ENCODE assay signal across 17 cellular contexts in the genomic region with DNA sequence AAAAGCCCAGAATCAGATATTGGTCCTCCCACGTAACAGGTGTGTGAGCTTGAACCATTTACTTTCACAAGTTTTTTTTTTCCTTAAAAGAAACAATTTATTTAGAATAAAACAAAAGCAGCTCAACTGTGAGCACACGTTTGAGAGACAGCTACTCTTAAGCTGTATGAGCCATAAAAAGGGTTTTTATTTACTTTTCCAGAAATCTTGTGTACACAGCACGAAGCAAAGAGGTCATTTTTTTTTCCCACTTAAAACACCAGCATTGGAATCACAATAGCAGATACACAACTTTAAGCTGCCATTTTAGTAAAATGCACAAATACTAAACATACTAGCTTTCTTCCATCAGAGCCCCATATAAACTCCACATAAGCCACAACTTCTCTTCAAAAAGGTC.
"Had no signal": no experiment of that assay in that cellular context is flagged by ENCODE, and none has a peak within 500 bp of the region (broad histone marks: within the 10 kb centered on the region; RNA-seq: fewer than 3 reads in every experiment).

No MANE protein-coding gene starts in this region.

- H3K4me1 ChIP-seq: colonic mucosa, tibial artery, uterus had no signal

- H3K36me3 ChIP-seq: colonic mucosa, neutrophil, tibial artery, uterus had no signal

- H3K27me3 ChIP-seq: colonic mucosa, neutrophil, uterus had no signal

- H3K9me3 ChIP-seq: colonic mucosa, neutrophil, tibial artery, uterus had no signal

- H3K27ac ChIP-seq: colonic mucosa, neutrophil, tibial artery, uterus had no signal

- ATAC-seq: activated T-cell treated with anti-CD3 and anti-CD28 coated beads, Interleukin-2, amount 50 U/mL, for 72 hours; esophagus mucosa; left ventricle myocardium superior; natural killer cell had no signal

- H3K4me3 ChIP-seq: colonic mucosa, tibial artery, uterus had no signal

- DNase-seq: activated CD4-positive, alpha-beta T cell treated with anti-CD3 and anti-CD28 coated beads, Interleukin-2, amount 10 ng/mL, durations not matched to agents 7 days and 5 days; activated CD8-positive, alpha-beta memory T cell treated with anti-CD3 and anti-CD28 coated beads, Interleukin-2, amount 50 U/mL, for 48 hours; activated gamma-delta T cell; activated T-cell treated with anti-CD3 and anti-CD28 coated beads, Interleukin-2, amount 50 U/mL, for 72 hours; amygdala; central memory CD4-positive, alpha-beta T cell; colonic mucosa; islet precursor cell; left ventricle myocardium superior; mesenchymal stem cell; natural killer cell; stimulated activated CD4-positive, alpha-beta T cell treated with anti-CD3 and anti-CD28 coated beads, Interleukin-4, amount 100 ng/mL, for 1 hour; stimulated activated naive CD4-positive, alpha-beta T cell; tibial artery; uterus had no signal
